1 cellular context compared by ENCODE assay signal in the genomic region with DNA sequence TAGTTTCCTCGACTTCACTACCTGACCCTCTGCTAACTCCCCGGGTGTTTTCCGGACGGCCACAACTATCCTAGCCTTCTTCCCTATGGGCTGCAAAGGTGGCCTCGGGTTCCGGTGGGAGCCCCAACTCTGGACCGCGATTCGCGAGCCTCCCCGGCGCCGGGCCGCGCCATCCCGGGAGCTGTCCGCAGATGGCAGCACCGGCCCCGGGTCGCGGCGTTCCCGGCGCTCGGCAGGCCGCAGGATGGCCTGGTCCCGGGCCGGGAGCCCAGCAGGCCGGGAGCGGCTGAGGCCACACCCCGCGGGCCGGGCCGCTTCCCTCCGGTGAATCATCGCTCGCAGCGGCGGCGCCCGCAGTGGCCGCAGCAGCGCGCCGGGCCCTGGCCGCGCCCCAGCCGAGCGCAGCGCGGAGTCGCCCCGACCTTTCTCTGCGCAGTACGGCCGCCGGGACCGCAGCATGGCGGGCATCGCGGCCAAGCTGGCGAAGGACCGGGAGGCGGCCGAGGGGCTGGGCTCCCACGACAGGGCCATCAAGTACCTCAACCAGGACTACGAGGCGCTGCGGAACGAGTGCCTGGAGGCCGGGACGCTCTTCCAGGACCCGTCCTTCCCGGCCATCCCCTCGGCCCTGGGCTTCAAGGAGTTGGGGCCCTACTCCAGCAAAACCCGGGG.
TF ChIP-seq lines count a peak whose summit lies in the region.

A gene (plus strand): TSS at position 356 of the 672 bp plus-strand sequence. CDS start 102 bp downstream, at position 458.

TF ChIP-seq in K562, 482 proteins besides CTCF, POLR2A, EP300 and RAD21 (continued from another document and continues in another):
- TF ChIP-seq, protein P1, sequence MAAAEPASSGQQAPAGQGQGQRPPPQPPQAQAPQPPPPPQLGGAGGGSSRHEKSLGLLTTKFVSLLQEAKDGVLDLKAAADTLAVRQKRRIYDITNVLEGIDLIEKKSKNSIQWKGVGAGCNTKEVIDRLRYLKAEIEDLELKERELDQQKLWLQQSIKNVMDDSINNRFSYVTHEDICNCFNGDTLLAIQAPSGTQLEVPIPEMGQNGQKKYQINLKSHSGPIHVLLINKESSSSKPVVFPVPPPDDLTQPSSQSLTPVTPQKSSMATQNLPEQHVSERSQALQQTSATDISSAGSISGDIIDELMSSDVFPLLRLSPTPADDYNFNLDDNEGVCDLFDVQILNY (CRISPR knock-in tag; IDR thresholded peaks at IDR 0.05), result 0 out of 2 replicates have a peak, but pooled peaks have one; percentile 27
- TF ChIP-seq KHSRP (IDR thresholded peaks at IDR 0.05) (no peak), GATA2 (CRISPR knock-in tag; IDR thresholded peaks at IDR 0.05) (no peak), ESRRA (IDR thresholded peaks at IDR 0.05; ENCODE audit: borderline replicate concordance, low read depth) (peak; percentile 63; the same call in 1 of the 2 replicates), ZNF124 (CRISPR knock-in tag; IDR thresholded peaks at IDR 0.05) (no peak), EHMT2 (IDR thresholded peaks at IDR 0.05) (no peak), ZNF707 (CRISPR knock-in tag; conservative IDR thresholded peaks at IDR 0.05) (no peak), CC2D1A (IDR thresholded peaks at IDR 0.05) (peak; percentile 63; the same call in 1 of the 2 replicates), NCOA1 (IDR thresholded peaks at IDR 0.05; ENCODE audit: low read depth) (no peak), FOXJ2 (tag; IDR thresholded peaks at IDR 0.05) (no peak), HNRNPH1 (optimal IDR thresholded peaks at IDR 0.05; ENCODE audit: low read depth, low read length) (no peak), MTA3 (IDR thresholded peaks at IDR 0.05; ENCODE audit: borderline replicate concordance) (peak; percentile 80; the same call in 1 of the 2 replicates), GABPB1 (CRISPR knock-in tag; IDR thresholded peaks at IDR 0.05) (peak; percentile 59; the same call in 1 of the 2 replicates)
- TF ChIP-seq, protein P2, sequence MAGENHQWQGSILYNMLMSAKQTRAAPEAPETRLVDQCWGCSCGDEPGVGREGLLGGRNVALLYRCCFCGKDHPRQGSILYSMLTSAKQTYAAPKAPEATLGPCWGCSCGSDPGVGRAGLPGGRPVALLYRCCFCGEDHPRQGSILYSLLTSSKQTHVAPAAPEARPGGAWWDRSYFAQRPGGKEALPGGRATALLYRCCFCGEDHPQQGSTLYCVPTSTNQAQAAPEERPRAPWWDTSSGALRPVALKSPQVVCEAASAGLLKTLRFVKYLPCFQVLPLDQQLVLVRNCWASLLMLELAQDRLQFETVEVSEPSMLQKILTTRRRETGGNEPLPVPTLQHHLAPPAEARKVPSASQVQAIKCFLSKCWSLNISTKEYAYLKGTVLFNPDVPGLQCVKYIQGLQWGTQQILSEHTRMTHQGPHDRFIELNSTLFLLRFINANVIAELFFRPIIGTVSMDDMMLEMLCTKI (IDR thresholded peaks at IDR 0.05; ENCODE audit: partially characterized antibody), result no peak
- TF ChIP-seq, protein P3, sequence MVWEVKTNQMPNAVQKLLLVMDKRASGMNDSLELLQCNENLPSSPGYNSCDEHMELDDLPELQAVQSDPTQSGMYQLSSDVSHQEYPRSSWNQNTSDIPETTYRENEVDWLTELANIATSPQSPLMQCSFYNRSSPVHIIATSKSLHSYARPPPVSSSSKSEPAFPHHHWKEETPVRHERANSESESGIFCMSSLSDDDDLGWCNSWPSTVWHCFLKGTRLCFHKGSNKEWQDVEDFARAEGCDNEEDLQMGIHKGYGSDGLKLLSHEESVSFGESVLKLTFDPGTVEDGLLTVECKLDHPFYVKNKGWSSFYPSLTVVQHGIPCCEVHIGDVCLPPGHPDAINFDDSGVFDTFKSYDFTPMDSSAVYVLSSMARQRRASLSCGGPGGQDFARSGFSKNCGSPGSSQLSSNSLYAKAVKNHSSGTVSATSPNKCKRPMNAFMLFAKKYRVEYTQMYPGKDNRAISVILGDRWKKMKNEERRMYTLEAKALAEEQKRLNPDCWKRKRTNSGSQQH (CRISPR knock-in tag; IDR thresholded peaks at IDR 0.05), result no peak
- TF ChIP-seq, protein P4, sequence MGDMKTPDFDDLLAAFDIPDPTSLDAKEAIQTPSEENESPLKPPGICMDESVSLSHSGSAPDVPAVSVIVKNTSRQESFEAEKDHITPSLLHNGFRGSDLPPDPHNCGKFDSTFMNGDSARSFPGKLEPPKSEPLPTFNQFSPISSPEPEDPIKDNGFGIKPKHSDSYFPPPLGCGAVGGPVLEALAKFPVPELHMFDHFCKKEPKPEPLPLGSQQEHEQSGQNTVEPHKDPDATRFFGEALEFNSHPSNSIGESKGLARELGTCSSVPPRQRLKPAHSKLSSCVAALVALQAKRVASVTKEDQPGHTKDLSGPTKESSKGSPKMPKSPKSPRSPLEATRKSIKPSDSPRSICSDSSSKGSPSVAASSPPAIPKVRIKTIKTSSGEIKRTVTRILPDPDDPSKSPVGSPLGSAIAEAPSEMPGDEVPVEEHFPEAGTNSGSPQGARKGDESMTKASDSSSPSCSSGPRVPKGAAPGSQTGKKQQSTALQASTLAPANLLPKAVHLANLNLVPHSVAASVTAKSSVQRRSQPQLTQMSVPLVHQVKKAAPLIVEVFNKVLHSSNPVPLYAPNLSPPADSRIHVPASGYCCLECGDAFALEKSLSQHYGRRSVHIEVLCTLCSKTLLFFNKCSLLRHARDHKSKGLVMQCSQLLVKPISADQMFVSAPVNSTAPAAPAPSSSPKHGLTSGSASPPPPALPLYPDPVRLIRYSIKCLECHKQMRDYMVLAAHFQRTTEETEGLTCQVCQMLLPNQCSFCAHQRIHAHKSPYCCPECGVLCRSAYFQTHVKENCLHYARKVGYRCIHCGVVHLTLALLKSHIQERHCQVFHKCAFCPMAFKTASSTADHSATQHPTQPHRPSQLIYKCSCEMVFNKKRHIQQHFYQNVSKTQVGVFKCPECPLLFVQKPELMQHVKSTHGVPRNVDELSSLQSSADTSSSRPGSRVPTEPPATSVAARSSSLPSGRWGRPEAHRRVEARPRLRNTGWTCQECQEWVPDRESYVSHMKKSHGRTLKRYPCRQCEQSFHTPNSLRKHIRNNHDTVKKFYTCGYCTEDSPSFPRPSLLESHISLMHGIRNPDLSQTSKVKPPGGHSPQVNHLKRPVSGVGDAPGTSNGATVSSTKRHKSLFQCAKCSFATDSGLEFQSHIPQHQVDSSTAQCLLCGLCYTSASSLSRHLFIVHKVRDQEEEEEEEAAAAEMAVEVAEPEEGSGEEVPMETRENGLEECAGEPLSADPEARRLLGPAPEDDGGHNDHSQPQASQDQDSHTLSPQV (IDR thresholded peaks at IDR 0.05), result peak; percentile 65
- TF ChIP-seq, protein P5, sequence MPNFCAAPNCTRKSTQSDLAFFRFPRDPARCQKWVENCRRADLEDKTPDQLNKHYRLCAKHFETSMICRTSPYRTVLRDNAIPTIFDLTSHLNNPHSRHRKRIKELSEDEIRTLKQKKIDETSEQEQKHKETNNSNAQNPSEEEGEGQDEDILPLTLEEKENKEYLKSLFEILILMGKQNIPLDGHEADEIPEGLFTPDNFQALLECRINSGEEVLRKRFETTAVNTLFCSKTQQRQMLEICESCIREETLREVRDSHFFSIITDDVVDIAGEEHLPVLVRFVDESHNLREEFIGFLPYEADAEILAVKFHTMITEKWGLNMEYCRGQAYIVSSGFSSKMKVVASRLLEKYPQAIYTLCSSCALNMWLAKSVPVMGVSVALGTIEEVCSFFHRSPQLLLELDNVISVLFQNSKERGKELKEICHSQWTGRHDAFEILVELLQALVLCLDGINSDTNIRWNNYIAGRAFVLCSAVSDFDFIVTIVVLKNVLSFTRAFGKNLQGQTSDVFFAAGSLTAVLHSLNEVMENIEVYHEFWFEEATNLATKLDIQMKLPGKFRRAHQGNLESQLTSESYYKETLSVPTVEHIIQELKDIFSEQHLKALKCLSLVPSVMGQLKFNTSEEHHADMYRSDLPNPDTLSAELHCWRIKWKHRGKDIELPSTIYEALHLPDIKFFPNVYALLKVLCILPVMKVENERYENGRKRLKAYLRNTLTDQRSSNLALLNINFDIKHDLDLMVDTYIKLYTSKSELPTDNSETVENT (CRISPR knock-in tag; IDR thresholded peaks at IDR 0.05), result peak; percentile 95
- TF ChIP-seq, protein P6, sequence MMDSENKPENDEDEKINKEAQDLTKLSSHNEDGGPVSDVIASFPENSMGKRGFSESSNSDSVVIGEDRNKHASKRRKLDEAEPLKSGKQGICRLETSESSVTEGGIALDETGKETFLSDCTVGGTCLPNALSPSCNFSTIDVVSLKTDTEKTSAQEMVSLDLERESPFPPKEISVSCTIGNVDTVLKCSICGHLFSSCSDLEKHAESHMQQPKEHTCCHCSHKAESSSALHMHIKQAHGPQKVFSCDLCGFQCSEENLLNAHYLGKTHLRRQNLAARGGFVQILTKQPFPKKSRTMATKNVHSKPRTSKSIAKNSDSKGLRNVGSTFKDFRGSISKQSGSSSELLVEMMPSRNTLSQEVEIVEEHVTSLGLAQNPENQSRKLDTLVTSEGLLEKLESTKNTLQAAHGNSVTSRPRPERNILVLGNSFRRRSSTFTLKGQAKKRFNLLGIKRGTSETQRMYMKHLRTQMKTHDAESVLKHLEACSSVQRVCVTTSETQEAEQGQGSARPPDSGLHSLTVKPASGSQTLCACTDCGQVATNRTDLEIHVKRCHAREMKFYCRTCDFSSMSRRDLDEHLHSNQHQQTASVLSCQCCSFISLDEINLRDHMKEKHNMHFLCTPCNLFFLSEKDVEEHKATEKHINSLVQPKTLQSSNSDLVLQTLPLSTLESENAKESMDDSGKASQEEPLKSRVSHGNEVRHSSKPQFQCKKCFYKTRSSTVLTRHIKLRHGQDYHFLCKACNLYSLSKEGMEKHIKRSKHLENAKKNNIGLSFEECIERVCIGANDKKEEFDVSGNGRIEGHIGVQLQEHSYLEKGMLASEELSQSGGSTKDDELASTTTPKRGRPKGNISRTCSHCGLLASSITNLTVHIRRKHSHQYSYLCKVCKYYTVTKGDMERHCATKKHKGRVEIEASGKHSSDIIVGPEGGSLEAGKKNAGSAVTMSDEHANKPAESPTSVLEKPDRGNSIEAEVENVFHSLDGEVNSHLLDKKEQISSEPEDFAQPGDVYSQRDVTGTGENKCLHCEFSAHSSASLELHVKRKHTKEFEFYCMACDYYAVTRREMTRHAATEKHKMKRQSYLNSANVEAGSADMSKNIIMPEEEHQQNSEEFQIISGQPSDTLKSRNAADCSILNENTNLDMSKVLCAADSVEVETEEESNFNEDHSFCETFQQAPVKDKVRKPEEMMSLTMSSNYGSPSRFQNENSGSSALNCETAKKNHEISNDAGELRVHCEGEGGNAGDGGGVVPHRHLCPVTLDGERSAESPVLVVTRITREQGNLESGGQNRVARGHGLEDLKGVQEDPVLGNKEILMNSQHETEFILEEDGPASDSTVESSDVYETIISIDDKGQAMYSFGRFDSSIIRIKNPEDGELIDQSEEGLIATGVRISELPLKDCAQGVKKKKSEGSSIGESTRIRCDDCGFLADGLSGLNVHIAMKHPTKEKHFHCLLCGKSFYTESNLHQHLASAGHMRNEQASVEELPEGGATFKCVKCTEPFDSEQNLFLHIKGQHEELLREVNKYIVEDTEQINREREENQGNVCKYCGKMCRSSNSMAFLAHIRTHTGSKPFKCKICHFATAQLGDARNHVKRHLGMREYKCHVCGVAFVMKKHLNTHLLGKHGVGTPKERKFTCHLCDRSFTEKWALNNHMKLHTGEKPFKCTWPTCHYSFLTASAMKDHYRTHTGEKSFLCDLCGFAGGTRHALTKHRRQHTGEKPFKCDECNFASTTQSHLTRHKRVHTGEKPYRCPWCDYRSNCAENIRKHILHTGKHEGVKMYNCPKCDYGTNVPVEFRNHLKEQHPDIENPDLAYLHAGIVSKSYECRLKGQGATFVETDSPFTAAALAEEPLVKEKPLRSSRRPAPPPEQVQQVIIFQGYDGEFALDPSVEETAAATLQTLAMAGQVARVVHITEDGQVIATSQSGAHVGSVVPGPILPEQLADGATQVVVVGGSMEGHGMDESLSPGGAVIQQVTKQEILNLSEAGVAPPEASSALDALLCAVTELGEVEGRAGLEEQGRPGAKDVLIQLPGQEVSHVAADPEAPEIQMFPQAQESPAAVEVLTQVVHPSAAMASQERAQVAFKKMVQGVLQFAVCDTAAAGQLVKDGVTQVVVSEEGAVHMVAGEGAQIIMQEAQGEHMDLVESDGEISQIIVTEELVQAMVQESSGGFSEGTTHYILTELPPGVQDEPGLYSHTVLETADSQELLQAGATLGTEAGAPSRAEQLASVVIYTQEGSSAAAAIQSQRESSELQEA (IDR thresholded peaks at IDR 0.05; ENCODE audit: low read depth), result no peak
- TF ChIP-seq, protein P7, sequence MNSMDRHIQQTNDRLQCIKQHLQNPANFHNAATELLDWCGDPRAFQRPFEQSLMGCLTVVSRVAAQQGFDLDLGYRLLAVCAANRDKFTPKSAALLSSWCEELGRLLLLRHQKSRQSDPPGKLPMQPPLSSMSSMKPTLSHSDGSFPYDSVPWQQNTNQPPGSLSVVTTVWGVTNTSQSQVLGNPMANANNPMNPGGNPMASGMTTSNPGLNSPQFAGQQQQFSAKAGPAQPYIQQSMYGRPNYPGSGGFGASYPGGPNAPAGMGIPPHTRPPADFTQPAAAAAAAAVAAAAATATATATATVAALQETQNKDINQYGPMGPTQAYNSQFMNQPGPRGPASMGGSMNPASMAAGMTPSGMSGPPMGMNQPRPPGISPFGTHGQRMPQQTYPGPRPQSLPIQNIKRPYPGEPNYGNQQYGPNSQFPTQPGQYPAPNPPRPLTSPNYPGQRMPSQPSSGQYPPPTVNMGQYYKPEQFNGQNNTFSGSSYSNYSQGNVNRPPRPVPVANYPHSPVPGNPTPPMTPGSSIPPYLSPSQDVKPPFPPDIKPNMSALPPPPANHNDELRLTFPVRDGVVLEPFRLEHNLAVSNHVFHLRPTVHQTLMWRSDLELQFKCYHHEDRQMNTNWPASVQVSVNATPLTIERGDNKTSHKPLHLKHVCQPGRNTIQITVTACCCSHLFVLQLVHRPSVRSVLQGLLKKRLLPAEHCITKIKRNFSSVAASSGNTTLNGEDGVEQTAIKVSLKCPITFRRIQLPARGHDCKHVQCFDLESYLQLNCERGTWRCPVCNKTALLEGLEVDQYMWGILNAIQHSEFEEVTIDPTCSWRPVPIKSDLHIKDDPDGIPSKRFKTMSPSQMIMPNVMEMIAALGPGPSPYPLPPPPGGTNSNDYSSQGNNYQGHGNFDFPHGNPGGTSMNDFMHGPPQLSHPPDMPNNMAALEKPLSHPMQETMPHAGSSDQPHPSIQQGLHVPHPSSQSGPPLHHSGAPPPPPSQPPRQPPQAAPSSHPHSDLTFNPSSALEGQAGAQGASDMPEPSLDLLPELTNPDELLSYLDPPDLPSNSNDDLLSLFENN (IDR thresholded peaks at IDR 0.05; ENCODE audit: low read depth in 2 of 2, low read length in 2 of 2), result peak in 1 of 2 experiments; percentile 76; a peak in 3 of 4 replicates
- TF ChIP-seq, protein P8, sequence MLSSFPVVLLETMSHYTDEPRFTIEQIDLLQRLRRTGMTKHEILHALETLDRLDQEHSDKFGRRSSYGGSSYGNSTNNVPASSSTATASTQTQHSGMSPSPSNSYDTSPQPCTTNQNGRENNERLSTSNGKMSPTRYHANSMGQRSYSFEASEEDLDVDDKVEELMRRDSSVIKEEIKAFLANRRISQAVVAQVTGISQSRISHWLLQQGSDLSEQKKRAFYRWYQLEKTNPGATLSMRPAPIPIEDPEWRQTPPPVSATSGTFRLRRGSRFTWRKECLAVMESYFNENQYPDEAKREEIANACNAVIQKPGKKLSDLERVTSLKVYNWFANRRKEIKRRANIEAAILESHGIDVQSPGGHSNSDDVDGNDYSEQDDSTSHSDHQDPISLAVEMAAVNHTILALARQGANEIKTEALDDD (IDR thresholded peaks at IDR 0.05), result no peak
- TF ChIP-seq, protein P9, sequence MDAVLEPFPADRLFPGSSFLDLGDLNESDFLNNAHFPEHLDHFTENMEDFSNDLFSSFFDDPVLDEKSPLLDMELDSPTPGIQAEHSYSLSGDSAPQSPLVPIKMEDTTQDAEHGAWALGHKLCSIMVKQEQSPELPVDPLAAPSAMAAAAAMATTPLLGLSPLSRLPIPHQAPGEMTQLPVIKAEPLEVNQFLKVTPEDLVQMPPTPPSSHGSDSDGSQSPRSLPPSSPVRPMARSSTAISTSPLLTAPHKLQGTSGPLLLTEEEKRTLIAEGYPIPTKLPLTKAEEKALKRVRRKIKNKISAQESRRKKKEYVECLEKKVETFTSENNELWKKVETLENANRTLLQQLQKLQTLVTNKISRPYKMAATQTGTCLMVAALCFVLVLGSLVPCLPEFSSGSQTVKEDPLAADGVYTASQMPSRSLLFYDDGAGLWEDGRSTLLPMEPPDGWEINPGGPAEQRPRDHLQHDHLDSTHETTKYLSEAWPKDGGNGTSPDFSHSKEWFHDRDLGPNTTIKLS (IDR thresholded peaks at IDR 0.05; ENCODE audit: borderline replicate concordance, low read depth), result peak; percentile 48; the same call in 1 of the 2 replicates
